ENCODE assay signal across 8 cellular contexts in the genomic region with DNA sequence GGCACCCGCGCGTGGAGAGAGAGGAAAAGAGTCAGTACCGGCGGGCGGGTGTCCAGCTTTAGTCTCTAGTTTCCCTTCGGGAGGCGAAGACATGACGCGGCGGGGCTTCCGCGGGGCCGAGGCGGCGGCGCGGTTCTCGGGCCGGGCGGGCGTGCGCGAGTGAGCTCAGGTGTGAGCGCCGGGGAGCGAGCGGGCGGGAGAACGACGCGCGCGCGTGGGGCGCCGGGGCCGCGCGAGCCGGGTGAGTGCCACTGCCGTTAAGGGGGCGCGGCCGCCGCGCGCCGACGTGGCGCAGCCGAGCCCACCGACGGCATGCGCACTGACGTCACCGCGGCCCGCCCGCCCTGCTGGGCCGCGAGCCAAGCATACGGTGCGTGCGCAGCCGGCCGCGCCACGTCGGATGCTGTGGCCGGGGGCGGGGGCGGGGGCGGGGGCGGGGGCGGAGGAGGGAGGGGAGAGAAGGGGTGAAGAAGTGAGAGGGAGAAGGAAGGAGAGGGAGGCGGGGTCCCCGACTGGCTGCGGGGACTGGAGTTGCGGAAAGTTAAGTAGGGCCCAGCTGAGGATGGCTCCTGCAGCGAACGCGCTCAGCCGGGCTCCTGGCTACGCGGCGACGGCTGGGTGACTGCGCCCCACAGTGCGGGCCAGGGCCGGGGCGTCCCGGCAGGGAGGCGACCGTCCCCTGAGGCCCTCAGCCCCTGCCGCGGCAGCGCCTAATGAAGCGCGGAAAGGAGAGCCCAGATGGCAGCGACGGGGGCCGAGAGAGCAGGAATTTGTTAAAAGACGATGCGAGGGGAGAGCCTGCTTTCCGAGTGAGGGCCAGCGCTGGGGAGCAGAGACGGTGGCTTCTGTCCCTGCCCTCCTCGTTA.
DNase-seq lines count a peak whose midpoint lies in the region; ATAC-seq lines count a peak whose summit lies in the region.

A gene with protein sequence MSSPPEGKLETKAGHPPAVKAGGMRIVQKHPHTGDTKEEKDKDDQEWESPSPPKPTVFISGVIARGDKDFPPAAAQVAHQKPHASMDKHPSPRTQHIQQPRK (minus strand): TSS at position 259 of the 866 bp plus-strand sequence. CDS start 166 bp downstream, at position 93.

- H3K27ac ChIP-seq in cingulate gyrus (ENCODE audit: low read depth, low read length): peak within 1 kb of the TSS; percentile 93

- ATAC-seq in GM19035 (IDR thresholded peaks at IDR 0.05; ENCODE audit: unreplicated experiment) (peak; percentile 78), HG03342 (IDR thresholded peaks at IDR 0.05; ENCODE audit: unreplicated experiment) (peak; percentile 68)

- DNase-seq in AG20443 (ENCODE audit: low spot score) (peak; percentile 98), NCI-H510A (lab: John Stamatoyannopoulos, UW) (peak; percentile 81), kidney tubule cell (ENCODE audit: low spot score) (peak; percentile 92)
- peak; percentile 85 to 89 for DNase-seq in activated CD4-positive, alpha-beta T cell treated with anti-CD3 and anti-CD28 coated beads for 4 hours
- DNase-seq in stimulated activated CD4-positive, alpha-beta T cell treated with anti-CD3 and anti-CD28 coated beads, Interleukin-1b, Interleukin-23, amount 100 ng/mL, for 24 hours (ENCODE audit: low read depth in 4 of 4, low spot score in 1 of 4): peak; percentile 69 to 77 (median 73)

Comparison
In these comparisons a context has a peak if more than half of its experiments do, and no peak if none do; other contexts are left out.
1. Peak in every context shown above with its lines: DNase-seq, ATAC-seq and H3K27ac ChIP-seq.